ENCODE assay signal across 18 cellular contexts in the genomic region with DNA sequence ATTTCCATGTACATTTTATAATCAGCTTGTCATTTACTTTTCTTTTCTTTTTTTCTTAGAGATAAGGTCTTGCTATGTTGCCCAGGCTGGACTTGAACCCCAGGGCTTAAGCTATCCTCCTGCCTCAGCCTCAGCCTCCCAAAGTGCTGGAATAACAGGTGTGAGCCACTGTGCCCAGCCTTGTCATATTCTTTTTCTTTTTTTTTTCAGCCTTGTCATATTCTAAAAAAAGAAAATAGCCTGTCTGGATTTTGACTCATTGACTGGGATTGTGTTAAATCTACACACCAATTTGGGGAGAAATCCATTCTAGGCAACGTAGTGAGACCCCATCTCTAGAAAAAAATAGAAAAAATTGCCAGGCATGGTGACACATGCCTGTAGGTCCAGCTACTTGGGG.
"Had no signal": no experiment of that assay in that cellular context is flagged by ENCODE, and none has a peak within 500 bp of the region (broad histone marks: within the 10 kb centered on the region; RNA-seq: fewer than 3 reads in every experiment).

No MANE protein-coding gene starts in this region.

- ATAC-seq: esophagus mucosa; gastroesophageal sphincter; left cardiac atrium; natural killer cell; right cardiac atrium; stimulated activated memory B cell treated with anti-CD40 and anti-IgM and Interleukin-4, amounts not matched to agents 10 μg/mL and 1 μg/mL and 100 μg/mL, for 72 hours had no signal

- FAIRE-seq: endometrium, kidney, urothelium cell line had no signal

- H3K27me3 Mint-ChIP-seq: central memory CD8-positive, alpha-beta T cell; stimulated activated memory B cell treated with anti-CD40 and anti-IgM and Interleukin-4, amounts not matched to agents 10 μg/mL and 1 μg/mL and 100 μg/mL, for 72 hours; stimulated activated naive CD8-positive, alpha-beta T cell treated with anti-CD3 and anti-CD28 coated beads, Interleukin-15, Interleukin-2, amounts not matched to agents 100 ng/mL and 50 ng/mL, for 24 hours; type B pancreatic cell had no signal

- H3K27ac Mint-ChIP-seq: natural killer cell; stimulated activated memory B cell treated with anti-CD40 and anti-IgM and Interleukin-4, amounts not matched to agents 10 μg/mL and 1 μg/mL and 100 μg/mL, for 72 hours; stimulated activated naive CD8-positive, alpha-beta T cell treated with anti-CD3 and anti-CD28 coated beads, Interleukin-15, Interleukin-2, amounts not matched to agents 100 ng/mL and 50 ng/mL, for 24 hours; type B pancreatic cell had no signal

- H3K27me3 ChIP-seq: gastroesophageal sphincter, ovary had no signal

- H3K4me3 Mint-ChIP-seq: central memory CD8-positive, alpha-beta T cell; natural killer cell; neural crest cell; stimulated activated memory B cell treated with anti-CD40 and anti-IgM and Interleukin-4, amounts not matched to agents 10 μg/mL and 1 μg/mL and 100 μg/mL, for 72 hours; stimulated activated naive CD8-positive, alpha-beta T cell treated with anti-CD3 and anti-CD28 coated beads, Interleukin-15, Interleukin-2, amounts not matched to agents 100 ng/mL and 50 ng/mL, for 24 hours; type B pancreatic cell had no signal

- H3K4me1 ChIP-seq: gastroesophageal sphincter had no signal

- H3K4me1 Mint-ChIP-seq: central memory CD8-positive, alpha-beta T cell; natural killer cell; stimulated activated memory B cell treated with anti-CD40 and anti-IgM and Interleukin-4, amounts not matched to agents 10 μg/mL and 1 μg/mL and 100 μg/mL, for 72 hours had no signal

- H3K9me3 Mint-ChIP-seq: central memory CD8-positive, alpha-beta T cell; natural killer cell; neural crest cell; stimulated activated memory B cell treated with anti-CD40 and anti-IgM and Interleukin-4, amounts not matched to agents 10 μg/mL and 1 μg/mL and 100 μg/mL, for 72 hours; stimulated activated naive CD8-positive, alpha-beta T cell treated with anti-CD3 and anti-CD28 coated beads, Interleukin-15, Interleukin-2, amounts not matched to agents 100 ng/mL and 50 ng/mL, for 24 hours; type B pancreatic cell had no signal

- H3K36me3 ChIP-seq: gastroesophageal sphincter, ovary had no signal

- H3K4me3 ChIP-seq: gastroesophageal sphincter, ovary had no signal

- H3K27ac ChIP-seq: gastroesophageal sphincter, ovary had no signal

- H3K9me3 ChIP-seq: gastroesophageal sphincter, ovary had no signal

- DNase-seq: effector memory CD4-positive, alpha-beta T cell; kidney; left cardiac atrium; natural killer cell; ovary; right cardiac atrium; stimulated activated CD4-positive, alpha-beta T cell treated with anti-CD3 and anti-CD28 coated beads, Interleukin-15, amount 100 ng/mL, for 24 hours; stimulated activated CD4-positive, alpha-beta T cell treated with anti-CD3 and anti-CD28 coated beads, Interleukin-1b, Interleukin-23, amount 100 ng/mL, for 48 hours; stimulated activated CD4-positive, alpha-beta T cell treated with anti-CD3 and anti-CD28 coated beads, Interleukin-4, amount 100 ng/mL, for 24 hours had no signal

- H3K36me3 Mint-ChIP-seq: natural killer cell, type B pancreatic cell had no signal
